In genomic region chr3:115876860-115877646, GRCh38 we compare ENCODE assay signal across 11 cellular contexts.
DNase-seq lines count a peak whose midpoint lies in the region; ATAC-seq lines count a peak whose summit lies in the region.
"Had no signal": no experiment of that assay in that cellular context is flagged by ENCODE, and none has a peak within 500 bp of the region (broad histone marks: within the 10 kb centered on the region; RNA-seq: fewer than 3 reads in every experiment).

No MANE protein-coding gene starts in this region.

- ATAC-seq in right cardiac atrium = peak in 1 of 2 donors; percentile 18
- ATAC-seq in GM19328 (IDR thresholded peaks at IDR 0.05; ENCODE audit: unreplicated experiment) = no peak
- ATAC-seq in GM21786 (IDR thresholded peaks at IDR 0.05; ENCODE audit: unreplicated experiment) = no peak
- ATAC-seq: activated T-cell treated with anti-CD3 and anti-CD28 coated beads, Interleukin-2, amount 50 U/mL, for 4 hours; T-helper 17 cell had no signal

- 13% methylated on average over 8 of the region's 8 CpGs for WGBS in right cardiac atrium

- no peaks in the 10 kb centered on the region for H3K36me3 ChIP-seq in SK-N-MC (ENCODE audit: insufficient read depth, low read length)
- no peaks in the 10 kb centered on the region for H3K36me3 ChIP-seq in stomach smooth muscle (ENCODE audit: control insufficient read depth in 2 of 2, insufficient read depth in 2 of 2, low read length in 2 of 2)
- H3K36me3 ChIP-seq in SJCRH30 = no peaks in the 10 kb centered on the region

- H3K4me1 ChIP-seq in right cardiac atrium (ENCODE audit: control insufficient read depth, insufficient read depth, low read length) = peaks cover 3% of the 10 kb centered on the region
- no peaks in the 10 kb centered on the region for H3K4me1 ChIP-seq in stomach smooth muscle (ENCODE audit: control insufficient read depth, insufficient read depth, low read length)
- H3K4me1 ChIP-seq in SJCRH30 = no peaks in the 10 kb centered on the region

- H3K27me3 ChIP-seq in right cardiac atrium (ENCODE audit: control insufficient read depth, insufficient read depth) (no peaks in the 10 kb centered on the region), stomach smooth muscle (ENCODE audit: control insufficient read depth in 1 of 2, insufficient read depth in 2 of 2, low read length in 2 of 2) (no peaks in the 10 kb centered on the region), SJCRH30 (no peaks in the 10 kb centered on the region)

- H3K4me3 ChIP-seq in SK-N-MC = peak overlapping the region; percentile 46
- H3K4me3 ChIP-seq in right cardiac atrium (ENCODE audit: low read length) = peak overlapping the region; percentile 43
- peak overlapping the region; percentile 31 to 57 for H3K4me3 ChIP-seq in stomach smooth muscle (ENCODE audit: low read length in 2 of 2)
- H3K4me3 ChIP-seq in SJCRH30 = no peak overlapping the region

- peak overlapping the region; percentile 34; the same call in 1 of the 2 replicates for H3K27ac ChIP-seq in SK-N-MC
- no peak overlapping the region for H3K27ac ChIP-seq in right cardiac atrium (ENCODE audit: low read length)
- no peak overlapping the region for H3K27ac ChIP-seq in stomach smooth muscle (ENCODE audit: low read length)
- H3K27ac ChIP-seq in SJCRH30 = no peak overlapping the region

- H3K9ac ChIP-seq in SK-N-MC (ENCODE audit: insufficient read length) (peak overlapping the region; percentile 48), stomach smooth muscle (ENCODE audit: low read length in 2 of 2) (peak overlapping the region; percentile 18 to 22)

- intact Hi-C loops in right cardiac atrium (cut with DNase I) = no loop called here

- H3K9me3 ChIP-seq in SK-N-MC (ENCODE audit: low read depth, low read length) (no peaks in the 10 kb centered on the region), right cardiac atrium (ENCODE audit: control insufficient read depth, low read length) (no peaks in the 10 kb centered on the region), stomach smooth muscle (ENCODE audit: control insufficient read depth in 2 of 2, low read length in 2 of 2) (no peaks in the 10 kb centered on the region), SJCRH30 (replicated peaks) (no peaks in the 10 kb centered on the region)

- DNase-seq in NCI-H1694 (lab: John Stamatoyannopoulos, UW) = peak; percentile 31
- no peak for DNase-seq in SK-N-MC (ENCODE audit: low read depth, low spot score)
- DNase-seq in right cardiac atrium = no peak
- DNase-seq in SJCRH30 = no peak
- DNase-seq: activated CD4-positive, alpha-beta T cell treated with anti-CD3 and anti-CD28 coated beads for 48 hours; activated T-cell treated with anti-CD3 and anti-CD28 coated beads, Interleukin-2, amount 50 U/mL, for 4 hours; CD8-positive, alpha-beta memory T cell; T-helper 17 cell had no signal
